In genomic region chr16:30350134-30350871, GRCh38 we compare ENCODE assay signal across 1 cellular context.
TF ChIP-seq lines count a peak whose summit lies in the region.

No MANE protein-coding gene starts in this region.

TF ChIP-seq in K562, 482 proteins besides CTCF, POLR2A, EP300 and RAD21:
- TF ChIP-seq ELF2 (CRISPR knock-in tag; IDR thresholded peaks at IDR 0.05) (no peak), YY1 (IDR thresholded peaks at IDR 0.05; ENCODE audit: borderline replicate concordance in 1 of 3, control insufficient read depth in 1 of 3, extremely low read depth in 1 of 3, insufficient read depth in 3 of 3, insufficient read length in 1 of 3, insufficient replicate concordance in 2 of 3, low read depth in 1 of 3, low read length in 2 of 3) (no peak), ZFP36 (IDR thresholded peaks at IDR 0.05; ENCODE audit: low read depth, low read length, partially characterized antibody) (peak; percentile 51), POLR2AphosphoS5 (IDR thresholded peaks at IDR 0.05; ENCODE audit: control insufficient read depth, insufficient read depth, low read depth, low read length) (0 out of 2 replicates have a peak, but pooled peaks have one; percentile 4), BCOR (IDR thresholded peaks at IDR 0.05) (0 out of 2 replicates have a peak, but pooled peaks have one; percentile 6), ZNF121 (CRISPR knock-in tag; conservative IDR thresholded peaks at IDR 0.05) (peak; percentile 83), CXXC5 (CRISPR knock-in tag; IDR thresholded peaks at IDR 0.05) (no peak)
